9 cellular contexts compared by ENCODE assay signal in the genomic region with DNA sequence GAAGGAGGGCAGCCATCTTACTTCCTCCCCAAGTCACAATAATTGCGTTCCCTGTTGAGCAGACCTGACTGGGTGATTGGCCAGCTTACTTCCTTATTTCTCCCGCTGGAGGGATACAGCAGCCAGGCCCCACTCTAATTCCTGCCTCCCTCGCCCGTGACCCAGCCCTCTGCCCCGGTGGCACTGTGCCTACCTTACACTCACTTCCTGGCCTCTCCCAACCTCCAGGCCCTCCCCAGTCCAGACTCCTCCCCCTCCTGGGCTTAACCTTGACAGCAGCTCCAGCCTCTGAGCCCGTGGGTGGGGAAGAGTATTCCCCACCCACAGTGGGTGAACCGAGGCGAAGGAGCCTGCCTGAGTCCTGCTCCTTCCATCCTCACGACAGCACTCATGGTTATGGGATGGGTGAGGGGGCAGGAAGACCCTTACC. TPM values are rescaled to one million over a fixed set of nuclear protein-coding genes. Genes with fewer than 3 reads are reported as not detected.
DNase-seq lines count a peak whose midpoint lies in the region; ATAC-seq and TF ChIP-seq lines count a peak whose summit lies in the region.
"Had no signal": no experiment of that assay in that cellular context is flagged by ENCODE, and none has a peak within 500 bp of the region (broad histone marks: within the 10 kb centered on the region; RNA-seq: fewer than 3 reads in every experiment).

No MANE protein-coding gene starts in this region.

- H2AFZ ChIP-seq in parathyroid adenoma, result no peak overlapping the region

- peaks cover 4% of the 10 kb centered on the region for H3K4me1 ChIP-seq in parathyroid adenoma

- H3K27ac Mint-ChIP-seq in effector memory CD8-positive, alpha-beta T cell, result peak overlapping the region in 1 of 2 donors; percentile 95
- H3K27ac Mint-ChIP-seq: nephron progenitor cell had no signal

- H3K9me3 Mint-ChIP-seq in effector memory CD8-positive, alpha-beta T cell, result no peaks in the 10 kb centered on the region
- H3K9me3 Mint-ChIP-seq: nephron progenitor cell had no signal

- no peak overlapping the region for H3K9ac ChIP-seq in parathyroid adenoma

- no peaks in the 10 kb centered on the region for H3K27me3 ChIP-seq in parathyroid adenoma (ENCODE audit: control insufficient read depth, insufficient read depth, low read length)
- H3K27me3 ChIP-seq in brain microvascular endothelial cell (replicated peaks), result no peaks in the 10 kb centered on the region

- no peak for ATAC-seq in effector memory CD8-positive, alpha-beta T cell (replicated peaks)
- no peak for ATAC-seq in GM21390 (IDR thresholded peaks at IDR 0.05; ENCODE audit: unreplicated experiment)

- TF ChIP-seq CTCF in parathyroid adenoma (IDR thresholded peaks at IDR 0.05) (no peak), brain microvascular endothelial cell (IDR thresholded peaks at IDR 0.05; ENCODE audit: low read depth, low read length, missing control alignments) (no peak)

- peaks cover 29 to 31% of the 10 kb centered on the region in 2 donors for H3K4me1 Mint-ChIP-seq in effector memory CD8-positive, alpha-beta T cell (ENCODE audit: low read depth in 2 of 2)

- DNase-seq in H4 (ENCODE audit: low spot score), result peak; percentile 3
- DNase-seq in RKO (ENCODE audit: low spot score), result peak; percentile 53
- DNase-seq in effector memory CD8-positive, alpha-beta T cell, result no peak
- no peak for DNase-seq in brain microvascular endothelial cell
- no peak for DNase-seq in SHP77 treated with DMSO at 0.1 percent for 48 hours (lab: John Stamatoyannopoulos, UW)
- DNase-seq in NCI-H1694 treated with DMSO at 0.1 percent for 48 hours (lab: John Stamatoyannopoulos, UW), result no peak
- DNase-seq: nephron progenitor cell had no signal

- H3K4me3 ChIP-seq in parathyroid adenoma (ENCODE audit: low read depth, low read length) (no peak overlapping the region), brain microvascular endothelial cell (ENCODE audit: low read depth, low read length) (no peak overlapping the region)

- H3K36me3 Mint-ChIP-seq in effector memory CD8-positive, alpha-beta T cell (ENCODE audit: insufficient read depth), result peaks cover 54% of the 10 kb centered on the region

- peaks cover 6% of the 10 kb centered on the region for H3K79me2 ChIP-seq in parathyroid adenoma

- H3K9me3 ChIP-seq in parathyroid adenoma (ENCODE audit: control insufficient read depth, low read length), result no peaks in the 10 kb centered on the region

- no peaks in the 10 kb centered on the region for H3K27me3 Mint-ChIP-seq in effector memory CD8-positive, alpha-beta T cell

- H3K27ac ChIP-seq in parathyroid adenoma (peak overlapping the region; percentile 3), brain microvascular endothelial cell (no peak overlapping the region)

- H3K4me2 ChIP-seq in parathyroid adenoma (ENCODE audit: low read length), result no peak overlapping the region

- H3K4me3 Mint-ChIP-seq in effector memory CD8-positive, alpha-beta T cell, result peak overlapping the region; percentile 38 to 94
- H3K4me3 Mint-ChIP-seq: nephron progenitor cell had no signal

- H3K36me3 ChIP-seq in parathyroid adenoma (ENCODE audit: control insufficient read depth, insufficient read depth, low read length), result no peaks in the 10 kb centered on the region
- H3K36me3 ChIP-seq in brain microvascular endothelial cell (replicated peaks), result peaks cover 38% of the 10 kb centered on the region

- in situ Hi-C loops in brain microvascular endothelial cell (cut with HindIII; ENCODE audit: low pct_ligation_motif_present, low sequenced_read_pairs), result no loop called here

RNA-seq across cellular contexts. Expression of a gene that starts 3.0 kb away (rescaled TPM):
- 16.3 and 18.8 TPM in 2 replicates for total RNA-seq in H4 (2014; rRNA removed; shearing (Covaris generic))

RNA-seq across cellular contexts. Expression of a gene that starts 44.0 kb away (rescaled TPM):
- total RNA-seq in H4 (2014; rRNA removed; shearing (Covaris generic)), result 6.6 and 9.8 TPM in 2 replicates

Comparison
In these comparisons a context has a peak if more than half of its experiments do, and no peak if none do; other contexts are left out.
1. DNase-seq: peak in H4 (single experiment) and RKO (single experiment); none in effector memory CD8-positive, alpha-beta T cell (0 of 3), brain microvascular endothelial cell (single experiment), SHP77 treated with DMSO at 0.1 percent for 48 hours (single experiment) and NCI-H1694 treated with DMSO at 0.1 percent for 48 hours (single experiment).